ENCODE assay signal across 8 cellular contexts in genomic region chr12:122646568-122647220, GRCh38. TPM values are rescaled to one million over a fixed set of nuclear protein-coding genes. Genes with fewer than 3 reads are reported as not detected.
DNase-seq lines count a peak whose midpoint lies in the region; ATAC-seq and TF ChIP-seq lines count a peak whose summit lies in the region.

No MANE protein-coding gene starts in this region.

- H3K4me3 ChIP-seq in GM12864 (ENCODE audit: low read depth, low read length), result peak overlapping the region; percentile 7; the same call in 1 of the 2 replicates
- H3K4me3 ChIP-seq in BE2C (ENCODE audit: low read depth, low read length), result no peak overlapping the region

- H3K9me3 Mint-ChIP-seq in naive thymus-derived CD8-positive, alpha-beta T cell, result no peaks in the 10 kb centered on the region

- H3K4me1 ChIP-seq in BE2C, result no peaks in the 10 kb centered on the region

- peak overlapping the region in 4 of 10 donors; percentile 24 to 78 (median 42) for H3K4me3 Mint-ChIP-seq in naive thymus-derived CD8-positive, alpha-beta T cell

- H3K27ac Mint-ChIP-seq in naive thymus-derived CD8-positive, alpha-beta T cell, result peak overlapping the region in 1 of 10 donors; percentile 37

- no peaks in the 10 kb centered on the region for H3K36me3 Mint-ChIP-seq in naive thymus-derived CD8-positive, alpha-beta T cell

- DNase-seq in GM12864 (ENCODE audit: low read depth) (peak; percentile 65), H4 (ENCODE audit: low spot score) (peak; percentile 40), MV-4-11 (lab: John Stamatoyannopoulos, UW) (peak; percentile 100), activated T-cell treated with anti-CD3 and anti-CD28 coated beads for 48 hours (ENCODE audit: low read depth) (peak; percentile 37), LoVo (ENCODE audit: low spot score) (no peak), BE2C (no peak), GOT3 (lab: John Stamatoyannopoulos, UW) (no peak)
- peak in 3 of 10 donors; percentile 4 to 42 (median 4) for DNase-seq in naive thymus-derived CD8-positive, alpha-beta T cell

- POLR2A ChIA-PET in naive thymus-derived CD8-positive, alpha-beta T cell (lab: Charles Lee), result interaction anchor here (0.6 to 0.7 kb wide), 2 partner anchors 86 to 125 kb away, joined by 3 read pairs; no protein-coding TSS in a partner anchor

- H3K27me3 ChIP-seq in BE2C, result no peaks in the 10 kb centered on the region

- no peaks in the 10 kb centered on the region for H3K9me3 ChIP-seq in BE2C

- no peaks in the 10 kb centered on the region for H3K36me3 ChIP-seq in BE2C

- H3K27me3 Mint-ChIP-seq in naive thymus-derived CD8-positive, alpha-beta T cell, result peaks cover 0 to 12% (median 5%) of the 10 kb centered on the region in 5 donors

- H3K4me1 Mint-ChIP-seq in naive thymus-derived CD8-positive, alpha-beta T cell, result peaks cover 4 to 16% (median 5%) of the 10 kb centered on the region in 4 donors

- peak; percentile 56 to 62 for ATAC-seq in naive thymus-derived CD8-positive, alpha-beta T cell

- TF ChIP-seq CTCF in GM12864 (IDR thresholded peaks at IDR 0.05; ENCODE audit: low read depth, low read length, missing control alignments) (no peak), BE2C (IDR thresholded peaks at IDR 0.05; ENCODE audit: low read depth, low read length) (no peak)

RNA-seq across cellular contexts. Expression of gene HCAR2, which starts 56.5 kb away (rescaled TPM):
- 0.31 TPM in 1 of 2 replicates, not detected in the other for total RNA-seq in H4 (2014; rRNA removed; shearing (Covaris generic))
- total RNA-seq in naive thymus-derived CD8-positive, alpha-beta T cell, result not detected
- not detected for polyA plus RNA-seq in naive thymus-derived CD8-positive, alpha-beta T cell
- not detected for polyA plus RNA-seq in BE2C (2012; ENCODE audit: insufficient read depth, insufficient read length, low read depth)

Comparison
In these comparisons a context has a peak if more than half of its experiments do, and no peak if none do; other contexts are left out.
1. DNase-seq: peak in GM12864 (single experiment), H4 (single experiment), MV-4-11 (single experiment) and activated T-cell treated with anti-CD3 and anti-CD28 coated beads for 48 hours (single experiment); none in LoVo (single experiment), BE2C (single experiment) and GOT3 (single experiment).